ENCODE assay signal across 9 cellular contexts in the genomic region with DNA sequence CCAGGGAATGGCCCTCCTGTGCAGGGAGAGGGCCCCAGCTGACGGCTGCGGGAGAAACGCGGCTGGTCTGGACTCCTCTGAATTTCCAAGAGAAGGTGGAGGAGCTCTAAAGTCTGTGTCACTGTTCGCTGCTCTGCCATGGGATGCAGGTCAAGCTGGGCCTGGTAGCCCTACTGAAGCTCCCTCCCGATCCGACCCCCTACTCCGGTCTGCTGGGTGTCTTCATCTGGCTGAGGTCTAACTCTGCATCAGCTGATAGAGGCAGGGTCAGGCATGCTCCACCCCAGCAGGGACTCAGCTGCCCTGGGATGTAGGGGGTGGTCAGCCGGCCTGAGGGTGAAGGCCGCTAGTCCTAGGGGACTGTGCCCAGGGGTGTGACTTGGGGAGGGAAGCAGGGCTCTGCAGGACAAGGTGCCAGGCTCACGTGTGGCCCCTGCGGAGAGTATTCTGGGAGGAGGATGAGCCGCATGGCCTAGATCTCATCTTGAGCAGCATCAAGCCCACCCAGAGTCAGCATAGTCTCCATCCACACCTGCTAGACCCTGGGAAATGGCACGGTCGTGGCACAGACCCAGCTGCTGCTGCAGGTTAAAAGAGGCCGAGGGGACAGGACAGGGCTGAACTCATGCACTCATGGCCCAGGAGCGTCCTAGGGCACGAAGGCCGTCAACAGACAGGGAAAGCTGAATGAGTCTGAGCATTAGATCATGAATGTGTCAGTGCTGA. TPM values are rescaled to one million over a fixed set of nuclear protein-coding genes. Genes with fewer than 3 reads are reported as not detected.
A peak's percentile ranks its signal among the peaks of the same experiment; 100 is the strongest.
DNase-seq lines count a peak whose midpoint lies in the region; ATAC-seq and TF ChIP-seq lines count a peak whose summit lies in the region.
"Had no signal": no experiment of that assay in that cellular context is flagged by ENCODE, and none has a peak within 500 bp of the region (broad histone marks: within the 10 kb centered on the region; RNA-seq: fewer than 3 reads in every experiment).

No MANE protein-coding gene starts in this region.

- H3K27me3 ChIP-seq in mononuclear cell (ENCODE audit: insufficient read depth, low read length) = no peaks in the 10 kb centered on the region

- H3K4me1 ChIP-seq in mononuclear cell (ENCODE audit: insufficient read depth, low read length) = peaks cover 71% of the 10 kb centered on the region

- H3K27ac ChIP-seq in coronary artery = peak overlapping the region; percentile 76 to 97

- peak overlapping the region; percentile 91 for H3K4me3 ChIP-seq in coronary artery
- H3K4me3 ChIP-seq in mononuclear cell (ENCODE audit: low read length) = peak overlapping the region; percentile 56

- peaks cover 17% of the 10 kb centered on the region for H3K27me3 Mint-ChIP-seq in activated CD4-positive, alpha-beta T cell treated with anti-CD3 and anti-CD28 coated beads, Interleukin-2, amount 10 ng/mL, durations not matched to agents 24 days and 14 days
- no peaks in the 10 kb centered on the region for H3K27me3 Mint-ChIP-seq in type B pancreatic cell
- H3K27me3 Mint-ChIP-seq in activated CD4-positive, alpha-beta memory T cell treated with anti-CD3 and anti-CD28 coated beads for 36 hours = peaks cover 19% of the 10 kb centered on the region

- no peak for DNase-seq in activated CD4-positive, alpha-beta T cell treated with anti-CD3 and anti-CD28 coated beads, Interleukin-2, amount 10 ng/mL, durations not matched to agents 24 days and 14 days
- no peak for DNase-seq in activated CD4-positive, alpha-beta T cell treated with anti-CD3 and anti-CD28 coated beads, Interleukin-2, amount 50 U/mL, for 1 hour
- no peak for DNase-seq in coronary artery (ENCODE audit: low spot score)
- DNase-seq in type B pancreatic cell (ENCODE audit: extremely low spot score, unreplicated experiment) = no peak
- DNase-seq in midbrain (lab: John Stamatoyannopoulos, UW) = no peak
- no peak for DNase-seq in activated CD4-positive, alpha-beta memory T cell treated with anti-CD3 and anti-CD28 coated beads for 36 hours

- POLR2A ChIA-PET in activated CD4-positive, alpha-beta memory T cell treated with anti-CD3 and anti-CD28 coated beads for 36 hours (lab: Charles Lee) = no interaction called here

- ATAC-seq in HG03097 (IDR thresholded peaks at IDR 0.05; ENCODE audit: low FRiP score, unreplicated experiment) = no peak

- no peaks in the 10 kb centered on the region for H3K9me3 ChIP-seq in mononuclear cell (ENCODE audit: low read depth, low read length)

- H3K4me1 Mint-ChIP-seq in activated CD4-positive, alpha-beta T cell treated with anti-CD3 and anti-CD28 coated beads, Interleukin-2, amount 10 ng/mL, durations not matched to agents 24 days and 14 days = peaks cover 7% of the 10 kb centered on the region
- peaks cover 9% of the 10 kb centered on the region for H3K4me1 Mint-ChIP-seq in type B pancreatic cell (ENCODE audit: unreplicated experiment)
- peaks cover 3% of the 10 kb centered on the region for H3K4me1 Mint-ChIP-seq in activated CD4-positive, alpha-beta memory T cell treated with anti-CD3 and anti-CD28 coated beads for 36 hours (ENCODE audit: low read depth)

- CTCF ChIA-PET in activated CD4-positive, alpha-beta memory T cell treated with anti-CD3 and anti-CD28 coated beads for 36 hours (lab: Charles Lee) = no interaction called here

- no peaks in the 10 kb centered on the region for H3K9me3 Mint-ChIP-seq in activated CD4-positive, alpha-beta T cell treated with anti-CD3 and anti-CD28 coated beads, Interleukin-2, amount 10 ng/mL, durations not matched to agents 24 days and 14 days
- no peaks in the 10 kb centered on the region for H3K9me3 Mint-ChIP-seq in type B pancreatic cell
- no peaks in the 10 kb centered on the region for H3K9me3 Mint-ChIP-seq in activated CD4-positive, alpha-beta memory T cell treated with anti-CD3 and anti-CD28 coated beads for 36 hours

- intact Hi-C loops in activated CD4-positive, alpha-beta T cell treated with anti-CD3 and anti-CD28 coated beads, Interleukin-2, amount 10 ng/mL, durations not matched to agents 24 days and 14 days (cut with micrococcal nuclease) = no loop called here
- intact Hi-C loops in activated CD4-positive, alpha-beta memory T cell treated with anti-CD3 and anti-CD28 coated beads for 36 hours (cut with micrococcal nuclease) = no loop called here

- H3K27ac Mint-ChIP-seq in activated CD4-positive, alpha-beta T cell treated with anti-CD3 and anti-CD28 coated beads, Interleukin-2, amount 10 ng/mL, durations not matched to agents 24 days and 14 days = no peak overlapping the region
- H3K27ac Mint-ChIP-seq in type B pancreatic cell = peak overlapping the region; percentile 88
- H3K27ac Mint-ChIP-seq in activated CD4-positive, alpha-beta memory T cell treated with anti-CD3 and anti-CD28 coated beads for 36 hours = no peak overlapping the region

- H3K36me3 Mint-ChIP-seq in activated CD4-positive, alpha-beta T cell treated with anti-CD3 and anti-CD28 coated beads, Interleukin-2, amount 10 ng/mL, durations not matched to agents 24 days and 14 days (ENCODE audit: low read depth) = no peaks in the 10 kb centered on the region
- H3K36me3 Mint-ChIP-seq in type B pancreatic cell = peaks cover 7% of the 10 kb centered on the region
- no peaks in the 10 kb centered on the region for H3K36me3 Mint-ChIP-seq in activated CD4-positive, alpha-beta memory T cell treated with anti-CD3 and anti-CD28 coated beads for 36 hours

- TF ChIP-seq CTCF in coronary artery (IDR thresholded peaks at IDR 0.05) (no peak), type B pancreatic cell (conservative IDR thresholded peaks at IDR 0.05) (no peak)

- H3K4me3 Mint-ChIP-seq in activated CD4-positive, alpha-beta T cell treated with anti-CD3 and anti-CD28 coated beads, Interleukin-2, amount 10 ng/mL, durations not matched to agents 24 days and 14 days = peak overlapping the region; percentile 65
- H3K4me3 Mint-ChIP-seq in type B pancreatic cell = peak overlapping the region; percentile 91
- no peak overlapping the region for H3K4me3 Mint-ChIP-seq in activated CD4-positive, alpha-beta memory T cell treated with anti-CD3 and anti-CD28 coated beads for 36 hours

RNA-seq across cellular contexts. Expression of a gene that starts 1.4 kb away (rescaled TPM):
- total RNA-seq in activated CD4-positive, alpha-beta T cell treated with anti-CD3 and anti-CD28 coated beads, Interleukin-2, amount 10 ng/mL, durations not matched to agents 24 days and 14 days = 0.72 and 0.95 TPM in 2 replicates
- total RNA-seq in mononuclear cell (486 TPM), type B pancreatic cell (ENCODE audit: low replicate concordance) (291 and 483 TPM in 2 replicates)
- under 1 TPM; 0.26 to 0.29 TPM for total RNA-seq in activated CD4-positive, alpha-beta memory T cell treated with anti-CD3 and anti-CD28 coated beads for 36 hours

RNA-seq across cellular contexts. Expression of a gene that starts 30.6 kb away (rescaled TPM):
- not detected in 2 replicates for total RNA-seq in activated CD4-positive, alpha-beta T cell treated with anti-CD3 and anti-CD28 coated beads, Interleukin-2, amount 10 ng/mL, durations not matched to agents 24 days and 14 days
- not detected for total RNA-seq in mononuclear cell
- not detected in 2 replicates for total RNA-seq in type B pancreatic cell (ENCODE audit: low replicate concordance)
- not detected for total RNA-seq in activated CD4-positive, alpha-beta memory T cell treated with anti-CD3 and anti-CD28 coated beads for 36 hours
- total RNA-seq: LHCN-M2 had no signal

RNA-seq across cellular contexts. Expression of a gene that starts 52.5 kb away (rescaled TPM):
- not detected in 2 replicates for total RNA-seq in activated CD4-positive, alpha-beta T cell treated with anti-CD3 and anti-CD28 coated beads, Interleukin-2, amount 10 ng/mL, durations not matched to agents 24 days and 14 days
- not detected for total RNA-seq in mononuclear cell
- total RNA-seq in type B pancreatic cell (ENCODE audit: low replicate concordance) = 2.1 and 56.8 TPM in 2 replicates
- total RNA-seq in activated CD4-positive, alpha-beta memory T cell treated with anti-CD3 and anti-CD28 coated beads for 36 hours = not detected
- total RNA-seq: LHCN-M2 had no signal

Comparison
In these comparisons a context has a peak if more than half of its experiments do, and no peak if none do; other contexts are left out.
1. RNA of a gene that starts 1.4 kb away (total RNA-seq): 486 TPM in mononuclear cell (single experiment) and 291 to 483 TPM in type B pancreatic cell; 0.72 to 0.95 TPM in activated CD4-positive, alpha-beta T cell treated with anti-CD3 and anti-CD28 coated beads, Interleukin-2, amount 10 ng/mL, durations not matched to agents 24 days and 14 days and 0.26 to 0.29 TPM in activated CD4-positive, alpha-beta memory T cell treated with anti-CD3 and anti-CD28 coated beads for 36 hours; every median in the first group is over 100 times any median in the second.